In the genomic region with DNA sequence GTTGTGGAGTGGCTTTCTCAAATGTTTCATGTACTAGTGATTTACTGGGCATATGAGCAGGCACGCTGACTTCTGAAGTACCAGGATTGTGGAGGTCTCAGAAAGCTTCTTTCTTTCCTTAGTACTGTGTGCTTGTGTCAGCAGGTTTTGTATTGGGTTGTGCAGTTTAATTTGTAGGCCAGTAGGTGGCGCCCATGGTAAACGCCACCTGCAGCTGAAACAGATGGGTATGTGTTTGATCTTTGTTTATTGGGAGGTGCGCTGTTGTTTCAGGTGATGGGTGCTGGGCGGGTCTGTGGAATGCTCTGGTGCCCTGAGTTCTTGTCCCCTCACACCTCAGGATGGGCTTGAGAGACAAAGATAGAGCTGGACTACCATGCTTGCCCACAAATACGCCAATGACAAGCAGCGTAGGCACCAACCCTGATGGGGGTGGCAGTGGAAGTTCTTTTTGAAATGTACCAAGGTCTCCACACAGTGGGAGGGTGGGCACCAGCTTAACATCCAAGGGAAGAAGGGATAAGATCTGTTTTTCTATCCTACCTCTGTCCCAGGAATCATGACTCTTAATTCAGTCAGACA, we compare ENCODE assay signal across 8 cellular contexts.
DNase-seq lines count a peak whose midpoint lies in the region; ATAC-seq, FAIRE-seq and TF ChIP-seq lines count a peak whose summit lies in the region.

No MANE protein-coding gene starts in this region.

- no peak for FAIRE-seq in frontal cortex (lab: Jason Lieb, UNC)

- H3K27me3 ChIP-seq in body of pancreas (no peaks in the 10 kb centered on the region), lower lobe of right lung (ENCODE audit: low read depth) (no peaks in the 10 kb centered on the region)

- intact Hi-C loops in body of pancreas (cut with DNase I) (no loop called here), lower lobe of right lung (cut with DNase I) (no loop called here)

- ATAC-seq in GM18873 (IDR thresholded peaks at IDR 0.05; ENCODE audit: low FRiP score, unreplicated experiment) (peak; percentile 95), HG03060 (IDR thresholded peaks at IDR 0.05; ENCODE audit: low read depth, unreplicated experiment) (peak; percentile 60), body of pancreas (peak; percentile 53), lower lobe of right lung (peak in 1 of 2 donors; percentile 73)

- peak; percentile 32 to 62 (median 46) for TF ChIP-seq CTCF in body of pancreas (IDR thresholded peaks at IDR 0.05)
- TF ChIP-seq CTCF in lower lobe of right lung (IDR thresholded peaks at IDR 0.05), result peak; percentile 52

- H3K4me1 ChIP-seq in body of pancreas (no peaks in the 10 kb centered on the region), lower lobe of right lung (no peaks in the 10 kb centered on the region)

- no peak for TF ChIP-seq POLR2A in body of pancreas (IDR thresholded peaks at IDR 0.05)

- no peaks in the 10 kb centered on the region for H3K9me3 ChIP-seq in body of pancreas
- H3K9me3 ChIP-seq in lower lobe of right lung, result no peaks in the 10 kb centered on the region

- 29 to 56% methylated on average over 2 to 7 of the region's 7 CpGs for WGBS in body of pancreas, 2 donors

- H3K36me3 ChIP-seq in body of pancreas (replicated peaks in 1 of 2; ENCODE audit: insufficient read depth in 1 of 2, low read depth in 2 of 2) (no peaks in the 10 kb centered on the region), lower lobe of right lung (no peaks in the 10 kb centered on the region)

- no peak overlapping the region for H3K27ac ChIP-seq in body of pancreas
- no peak overlapping the region for H3K27ac ChIP-seq in lower lobe of right lung

- no peak overlapping the region for H3K4me3 ChIP-seq in body of pancreas
- no peak overlapping the region for H3K4me3 ChIP-seq in lower lobe of right lung

- peak; percentile 64 for DNase-seq in DMS 273 (lab: John Stamatoyannopoulos, UW; ENCODE audit: unreplicated experiment)
- peak; percentile 9 for DNase-seq in NCI-H2227 (lab: John Stamatoyannopoulos, UW; ENCODE audit: unreplicated experiment)
- peak; percentile 3 to 23 (median 16) for DNase-seq in body of pancreas
- no peak for DNase-seq in lower lobe of right lung
- no peak for DNase-seq in NCI-H1048 (lab: John Stamatoyannopoulos, UW)
- no peak for DNase-seq in frontal cortex (ENCODE audit: low spot score in 2 of 2)

Comparison
In these comparisons a context has a peak if more than half of its experiments do, and no peak if none do; other contexts are left out.
1. DNase-seq: peak in DMS 273 (single experiment), NCI-H2227 (single experiment) and body of pancreas (4 of 4); none in lower lobe of right lung (single experiment), NCI-H1048 (single experiment) and frontal cortex (0 of 2).